Comparison of ENCODE assay signal across 16 cellular contexts in the genomic region with DNA sequence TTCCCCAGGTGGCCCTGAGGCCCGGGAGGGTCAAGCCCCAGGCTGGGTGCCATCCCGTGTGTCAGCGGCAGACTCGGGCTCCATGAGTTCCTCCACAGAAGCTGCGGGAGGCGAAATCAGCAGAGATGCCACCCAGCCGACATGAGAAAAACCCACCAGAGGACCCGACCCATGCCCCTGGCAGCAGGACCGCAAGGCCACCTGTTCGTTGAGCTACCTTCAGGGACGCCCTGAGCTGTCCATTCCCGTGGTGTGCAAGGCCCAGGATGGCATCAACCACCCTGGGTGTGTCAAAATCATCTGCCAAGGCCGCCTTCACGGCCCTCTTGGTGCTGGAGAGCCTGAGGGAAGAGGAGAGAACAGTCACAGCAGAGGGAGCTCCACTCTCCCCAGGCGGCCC.
"Had no signal": no experiment of that assay in that cellular context is flagged by ENCODE, and none has a peak within 500 bp of the region (broad histone marks: within the 10 kb centered on the region; RNA-seq: fewer than 3 reads in every experiment).

No MANE protein-coding gene starts in this region.

- H3K27ac ChIP-seq: brain microvascular endothelial cell, heart right ventricle, suprapubic skin, vagina had no signal

- H3K36me3 Mint-ChIP-seq: natural killer cell had no signal

- H3K27me3 Mint-ChIP-seq: activated naive CD4-positive, alpha-beta T cell treated with anti-CD3 and anti-CD28 coated beads, Interleukin-2, amount 10 ng/mL, durations not matched to agents 7 days and 5 days; activated naive CD8-positive, alpha-beta T cell treated with anti-CD3 and anti-CD28 coated beads, Interleukin-2, amount 50 U/mL, for 24 hours; central memory CD8-positive, alpha-beta T cell; stimulated activated naive CD8-positive, alpha-beta T cell treated with anti-CD3 and anti-CD28 coated beads, Interleukin-15, Interleukin-2, amounts not matched to agents 100 ng/mL and 50 ng/mL, for 24 hours had no signal

- H3K4me3 Mint-ChIP-seq: activated naive CD4-positive, alpha-beta T cell treated with anti-CD3 and anti-CD28 coated beads, Interleukin-2, amount 10 ng/mL, durations not matched to agents 7 days and 5 days; activated naive CD8-positive, alpha-beta T cell treated with anti-CD3 and anti-CD28 coated beads, Interleukin-2, amount 50 U/mL, for 24 hours; central memory CD8-positive, alpha-beta T cell; natural killer cell; stimulated activated naive CD8-positive, alpha-beta T cell treated with anti-CD3 and anti-CD28 coated beads, Interleukin-15, Interleukin-2, amounts not matched to agents 100 ng/mL and 50 ng/mL, for 24 hours had no signal

- H3K4me1 Mint-ChIP-seq: central memory CD8-positive, alpha-beta T cell; natural killer cell had no signal

- H3K9me3 Mint-ChIP-seq: activated naive CD4-positive, alpha-beta T cell treated with anti-CD3 and anti-CD28 coated beads, Interleukin-2, amount 10 ng/mL, durations not matched to agents 7 days and 5 days; activated naive CD8-positive, alpha-beta T cell treated with anti-CD3 and anti-CD28 coated beads, Interleukin-2, amount 50 U/mL, for 24 hours; central memory CD8-positive, alpha-beta T cell; natural killer cell; stimulated activated naive CD8-positive, alpha-beta T cell treated with anti-CD3 and anti-CD28 coated beads, Interleukin-15, Interleukin-2, amounts not matched to agents 100 ng/mL and 50 ng/mL, for 24 hours had no signal

- DNase-seq: activated naive CD4-positive, alpha-beta T cell treated with anti-CD3 and anti-CD28 coated beads, Interleukin-2, amount 10 ng/mL, durations not matched to agents 7 days and 5 days; brain microvascular endothelial cell; effector CD4-positive, alpha-beta T cell; kidney glomerular epithelial cell; mesendoderm; natural killer cell; stimulated activated CD4-positive, alpha-beta T cell treated with anti-CD3 and anti-CD28 coated beads, Interleukin-2, amount 100 ng/mL, for 24 hours; SW 1271 had no signal

- H3K9me3 ChIP-seq: esophagus muscularis mucosa, gastroesophageal sphincter, heart right ventricle, suprapubic skin, vagina had no signal

- H3K27ac Mint-ChIP-seq: activated naive CD4-positive, alpha-beta T cell treated with anti-CD3 and anti-CD28 coated beads, Interleukin-2, amount 10 ng/mL, durations not matched to agents 7 days and 5 days; activated naive CD8-positive, alpha-beta T cell treated with anti-CD3 and anti-CD28 coated beads, Interleukin-2, amount 50 U/mL, for 24 hours; natural killer cell had no signal

- H3K27me3 ChIP-seq: brain microvascular endothelial cell, esophagus muscularis mucosa, gastroesophageal sphincter, heart right ventricle, suprapubic skin, vagina had no signal

- H3K4me3 ChIP-seq: esophagus muscularis mucosa, gastroesophageal sphincter, heart right ventricle, suprapubic skin, vagina had no signal
